ENCODE assay signal across 1 cellular context in genomic region chr2:8126783-8127182, GRCh38.
TF ChIP-seq lines count a peak whose summit lies in the region.

No MANE protein-coding gene starts in this region.

TF ChIP-seq in HepG2, 621 proteins besides CTCF, POLR2A, EP300 and RAD21 (continued from another document and continues in another):
- TF ChIP-seq DZIP1 (CRISPR knock-in tag; IDR thresholded peaks at IDR 0.05) (no peak), ISX (CRISPR knock-in tag; conservative IDR thresholded peaks at IDR 0.05) (no peak), ZNF83 (CRISPR knock-in tag; IDR thresholded peaks at IDR 0.05; ENCODE audit: borderline replicate concordance) (no peak), HINFP (CRISPR knock-in tag; IDR thresholded peaks at IDR 0.05; ENCODE audit: low read depth) (no peak), MYC (CRISPR knock-in tag; IDR thresholded peaks at IDR 0.05; ENCODE audit: borderline replicate concordance) (no peak), ASH2L (IDR thresholded peaks at IDR 0.05; ENCODE audit: insufficient read length, low read depth, low read length) (no peak), ZNF616 (CRISPR knock-in tag; IDR thresholded peaks at IDR 0.05; ENCODE audit: low read depth) (no peak), ZBTB7A (CRISPR knock-in tag; IDR thresholded peaks at IDR 0.05) (no peak), ZFY (CRISPR knock-in tag; IDR thresholded peaks at IDR 0.05) (peak; percentile 62), GATAD2A (CRISPR knock-in tag; IDR thresholded peaks at IDR 0.05) (peak; percentile 86), ZNF841 (CRISPR knock-in tag; IDR thresholded peaks at IDR 0.05; ENCODE audit: borderline replicate concordance) (no peak), TEAD3 (CRISPR knock-in tag; optimal IDR thresholded peaks at IDR 0.05; ENCODE audit: borderline replicate concordance) (peak; percentile 65), ZNF792 (CRISPR knock-in tag; IDR thresholded peaks at IDR 0.05) (no peak; the same call in 1 of the 2 replicates), ZNF552 (CRISPR knock-in tag; IDR thresholded peaks at IDR 0.05; ENCODE audit: borderline replicate concordance) (no peak), ZNF558 (CRISPR knock-in tag; IDR thresholded peaks at IDR 0.05; ENCODE audit: borderline replicate concordance) (no peak), MEF2D (CRISPR knock-in tag; IDR thresholded peaks at IDR 0.05) (0 out of 2 replicates have a peak, but pooled peaks have one; percentile 50), ZNF503 (CRISPR knock-in tag; IDR thresholded peaks at IDR 0.05) (no peak), ZNF564 (CRISPR knock-in tag; IDR thresholded peaks at IDR 0.05) (peak; percentile 60; the same call in 1 of the 2 replicates), RARG (CRISPR knock-in tag; IDR thresholded peaks at IDR 0.05; ENCODE audit: low read depth) (peak; percentile 19; the same call in 1 of the 2 replicates), BRD4 (CRISPR knock-in tag; IDR thresholded peaks at IDR 0.05) (peak; percentile 61; the same call in 1 of the 2 replicates), SIN3A (IDR thresholded peaks at IDR 0.05; ENCODE audit: borderline replicate concordance, low read depth, low read length) (no peak), AFF4 (CRISPR knock-in tag; IDR thresholded peaks at IDR 0.05) (peak; percentile 45; the same call in 1 of the 2 replicates), FIP1L1 (IDR thresholded peaks at IDR 0.05; ENCODE audit: borderline replicate concordance, insufficient read depth, low read depth, low read length) (no peak), TOPORS (CRISPR knock-in tag; IDR thresholded peaks at IDR 0.05) (no peak), ZBTB34 (CRISPR knock-in tag; IDR thresholded peaks at IDR 0.05) (no peak), FOXA1 (IDR thresholded peaks at IDR 0.05) (no peak), FOXA1 (CRISPR knock-in tag; IDR thresholded peaks at IDR 0.05) (peak; percentile 59; the same call in 1 of the 2 replicates), SMC3 (IDR thresholded peaks at IDR 0.05; ENCODE audit: low read length) (peak; percentile 43; the same call in 1 of the 2 replicates), ZNF674 (CRISPR knock-in tag; IDR thresholded peaks at IDR 0.05; ENCODE audit: low read depth) (no peak), ZNF282 (IDR thresholded peaks at IDR 0.05; ENCODE audit: partially characterized antibody) (no peak), SALL1 (CRISPR knock-in tag; IDR thresholded peaks at IDR 0.05) (peak; percentile 70), ZNF331 (CRISPR knock-in tag; IDR thresholded peaks at IDR 0.05) (peak; percentile 78), SP2 (CRISPR knock-in tag; IDR thresholded peaks at IDR 0.05) (no peak), HMGXB4 (CRISPR knock-in tag; IDR thresholded peaks at IDR 0.05; ENCODE audit: borderline replicate concordance in 1 of 2, low read depth in 1 of 2) (no peak), ZFP36 (IDR thresholded peaks at IDR 0.05; ENCODE audit: borderline replicate concordance, low read depth, low read length, partially characterized antibody) (no peak), ZNF850 (CRISPR knock-in tag; conservative IDR thresholded peaks at IDR 0.05) (peak; percentile 42; the same call in 1 of the 2 replicates), ZNF782 (CRISPR knock-in tag; IDR thresholded peaks at IDR 0.05; ENCODE audit: borderline replicate concordance) (no peak), IRF1 (CRISPR knock-in tag; IDR thresholded peaks at IDR 0.05; ENCODE audit: low read depth) (no peak), ZNF790 (CRISPR knock-in tag; IDR thresholded peaks at IDR 0.05; ENCODE audit: borderline replicate concordance) (no peak), GTF2F1 (IDR thresholded peaks at IDR 0.05; ENCODE audit: low read length) (no peak), NAIF1 (CRISPR knock-in tag; IDR thresholded peaks at IDR 0.05; ENCODE audit: borderline replicate concordance) (no peak), ZNF337 (CRISPR knock-in tag; IDR thresholded peaks at IDR 0.05; ENCODE audit: borderline replicate concordance, low read depth) (peak; percentile 62; the same call in 1 of the 2 replicates)
- TF ChIP-seq, protein P1, sequence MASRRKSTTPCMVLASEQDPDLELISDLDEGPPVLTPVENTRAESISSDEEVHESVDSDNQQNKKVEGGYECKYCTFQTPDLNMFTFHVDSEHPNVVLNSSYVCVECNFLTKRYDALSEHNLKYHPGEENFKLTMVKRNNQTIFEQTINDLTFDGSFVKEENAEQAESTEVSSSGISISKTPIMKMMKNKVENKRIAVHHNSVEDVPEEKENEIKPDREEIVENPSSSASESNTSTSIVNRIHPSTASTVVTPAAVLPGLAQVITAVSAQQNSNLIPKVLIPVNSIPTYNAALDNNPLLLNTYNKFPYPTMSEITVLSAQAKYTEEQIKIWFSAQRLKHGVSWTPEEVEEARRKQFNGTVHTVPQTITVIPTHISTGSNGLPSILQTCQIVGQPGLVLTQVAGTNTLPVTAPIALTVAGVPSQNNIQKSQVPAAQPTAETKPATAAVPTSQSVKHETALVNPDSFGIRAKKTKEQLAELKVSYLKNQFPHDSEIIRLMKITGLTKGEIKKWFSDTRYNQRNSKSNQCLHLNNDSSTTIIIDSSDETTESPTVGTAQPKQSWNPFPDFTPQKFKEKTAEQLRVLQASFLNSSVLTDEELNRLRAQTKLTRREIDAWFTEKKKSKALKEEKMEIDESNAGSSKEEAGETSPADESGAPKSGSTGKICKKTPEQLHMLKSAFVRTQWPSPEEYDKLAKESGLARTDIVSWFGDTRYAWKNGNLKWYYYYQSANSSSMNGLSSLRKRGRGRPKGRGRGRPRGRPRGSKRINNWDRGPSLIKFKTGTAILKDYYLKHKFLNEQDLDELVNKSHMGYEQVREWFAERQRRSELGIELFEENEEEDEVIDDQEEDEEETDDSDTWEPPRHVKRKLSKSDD (CRISPR knock-in tag; IDR thresholded peaks at IDR 0.05; ENCODE audit: low read depth), result no peak
- TF ChIP-seq, protein P2, sequence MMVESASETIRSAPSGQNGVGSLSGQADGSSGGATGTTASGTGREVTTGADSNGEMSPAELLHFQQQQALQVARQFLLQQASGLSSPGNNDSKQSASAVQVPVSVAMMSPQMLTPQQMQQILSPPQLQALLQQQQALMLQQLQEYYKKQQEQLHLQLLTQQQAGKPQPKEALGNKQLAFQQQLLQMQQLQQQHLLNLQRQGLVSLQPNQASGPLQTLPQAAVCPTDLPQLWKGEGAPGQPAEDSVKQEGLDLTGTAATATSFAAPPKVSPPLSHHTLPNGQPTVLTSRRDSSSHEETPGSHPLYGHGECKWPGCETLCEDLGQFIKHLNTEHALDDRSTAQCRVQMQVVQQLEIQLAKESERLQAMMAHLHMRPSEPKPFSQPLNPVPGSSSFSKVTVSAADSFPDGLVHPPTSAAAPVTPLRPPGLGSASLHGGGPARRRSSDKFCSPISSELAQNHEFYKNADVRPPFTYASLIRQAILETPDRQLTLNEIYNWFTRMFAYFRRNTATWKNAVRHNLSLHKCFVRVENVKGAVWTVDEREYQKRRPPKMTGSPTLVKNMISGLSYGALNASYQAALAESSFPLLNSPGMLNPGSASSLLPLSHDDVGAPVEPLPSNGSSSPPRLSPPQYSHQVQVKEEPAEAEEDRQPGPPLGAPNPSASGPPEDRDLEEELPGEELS (CRISPR knock-in tag; IDR thresholded peaks at IDR 0.05), result peak; percentile 64
